35 cellular contexts compared by ENCODE assay signal in genomic region chrX:94871640-94872039, GRCh38.
"Had no signal": no experiment of that assay in that cellular context is flagged by ENCODE, and none has a peak within 500 bp of the region (broad histone marks: within the 10 kb centered on the region; RNA-seq: fewer than 3 reads in every experiment).

No MANE protein-coding gene starts in this region.

- H3K9ac ChIP-seq: KMS-11 had no signal

- H3K27ac ChIP-seq: KMS-11 had no signal

- DNase-seq: Karpas-422, Kasumi-1, MM.1S, MV-4-11, NCI-H1048, NCI-H1092, NCI-H1092 treated with DMSO at 0.1 percent for 48 hours, NCI-H1105, NCI-H1105 treated with DMSO at 0.1 percent for 48 hours, NCI-H1417, NCI-H1417 treated with DMSO at 0.1 percent for 48 hours, NCI-H1436, NCI-H1436 treated with DMSO at 0.1 percent for 48 hours, NCI-H146, NCI-H1694, NCI-H1694 treated with DMSO at 0.1 percent for 48 hours, NCI-H187, NCI-H187 treated with DMSO at 0.1 percent for 48 hours, NCI-H1930, NCI-H2029, NCI-H2029 treated with DMSO at 0.1 percent for 48 hours, NCI-H2081, NCI-H2081 treated with DMSO at 0.1 percent for 48 hours, NCI-H2107, NCI-H2171, NCI-H2171 treated with DMSO at 0.1 percent for 48 hours, NCI-H2227 treated with DMSO at 0.1 percent for 48 hours, NCI-H226, NCI-H345, NCI-H446, NCI-H446 treated with DMSO at 0.1 percent for 48 hours, NCI-H510A, NCI-H510A treated with DMSO at 0.1 percent for 48 hours, NCI-H524 had no signal

- H3K4me2 ChIP-seq: KMS-11 had no signal
